ENCODE assay signal across 36 cellular contexts in genomic region chr7:102197599-102197998, GRCh38.
"Had no signal": no experiment of that assay in that cellular context is flagged by ENCODE, and none has a peak within 500 bp of the region (broad histone marks: within the 10 kb centered on the region; RNA-seq: fewer than 3 reads in every experiment).

No MANE protein-coding gene starts in this region.

- H3K4me3 ChIP-seq: MG63 had no signal

- H3K9me3 ChIP-seq: MG63 had no signal

- H3K36me3 ChIP-seq: MG63 had no signal

- DNase-seq: Karpas-422, Kasumi-1, MG63, MM.1S, MV-4-11, NCI-H1048, NCI-H1092, NCI-H1092 treated with DMSO at 0.1 percent for 48 hours, NCI-H1105, NCI-H1105 treated with DMSO at 0.1 percent for 48 hours, NCI-H1417, NCI-H1417 treated with DMSO at 0.1 percent for 48 hours, NCI-H1436, NCI-H1436 treated with DMSO at 0.1 percent for 48 hours, NCI-H146, NCI-H1694, NCI-H1694 treated with DMSO at 0.1 percent for 48 hours, NCI-H187, NCI-H187 treated with DMSO at 0.1 percent for 48 hours, NCI-H1930, NCI-H2029 treated with DMSO at 0.1 percent for 48 hours, NCI-H2081, NCI-H2081 treated with DMSO at 0.1 percent for 48 hours, NCI-H2107, NCI-H2171, NCI-H2171 treated with DMSO at 0.1 percent for 48 hours, NCI-H2227 treated with DMSO at 0.1 percent for 48 hours, NCI-H226, NCI-H345, NCI-H446, NCI-H446 treated with DMSO at 0.1 percent for 48 hours, NCI-H510A, NCI-H510A treated with DMSO at 0.1 percent for 48 hours, NCI-H524, NCI-H524 treated with DMSO at 0.1 percent for 48 hours, NCI-H526 had no signal

- H3K27me3 ChIP-seq: MG63 had no signal
